Comparison of ENCODE assay signal across 8 cellular contexts in the genomic region with DNA sequence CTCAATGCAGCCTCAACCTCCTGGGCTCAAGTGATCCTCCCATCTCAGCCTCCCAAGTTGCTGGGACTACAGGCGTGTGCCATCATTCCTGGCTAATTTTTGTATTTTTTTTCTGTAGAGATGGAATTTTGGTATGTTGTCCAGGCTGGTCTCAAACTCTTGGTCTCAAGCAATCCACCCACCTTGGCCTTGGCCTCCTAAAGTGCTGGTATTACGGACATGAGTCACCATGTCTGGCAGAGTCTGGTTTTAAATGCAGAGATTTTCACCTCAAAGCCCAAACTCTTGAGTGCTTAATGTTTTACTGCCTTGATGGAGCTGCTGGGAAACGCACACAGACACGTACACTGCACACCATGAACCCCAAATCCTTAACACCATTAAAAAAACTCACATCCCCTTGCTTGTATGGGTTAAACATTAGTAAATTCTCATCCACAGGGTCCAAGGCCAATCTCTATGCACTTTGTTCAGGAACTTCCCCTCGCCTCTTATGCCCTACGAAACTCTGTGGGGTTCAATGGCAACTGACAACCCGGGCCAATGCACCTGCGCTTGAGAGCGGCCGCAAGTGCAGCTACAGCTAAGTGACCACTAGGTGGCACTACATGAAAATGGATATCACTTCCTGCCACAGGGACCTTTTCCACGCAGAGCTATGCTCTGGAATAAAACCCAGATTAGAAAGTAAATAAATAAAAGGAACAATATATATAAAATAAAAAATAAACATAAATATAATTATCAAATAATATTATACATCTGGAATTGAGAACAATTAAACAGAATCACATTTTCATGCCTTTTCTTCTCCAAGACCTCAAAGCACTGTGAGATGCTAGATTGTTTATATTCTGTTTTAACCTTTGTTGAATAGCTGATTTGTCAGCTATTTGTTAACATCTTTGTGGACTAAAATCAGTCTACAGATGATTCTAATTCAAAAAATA.
A peak's percentile ranks its signal among the peaks of the same experiment; 100 is the strongest.
DNase-seq lines count a peak whose midpoint lies in the region; ATAC-seq and TF ChIP-seq lines count a peak whose summit lies in the region.

No MANE protein-coding gene starts in this region.

- intact Hi-C loops in activated CD4-positive, alpha-beta T cell treated with anti-CD3 and anti-CD28 coated beads, Interleukin-2, amount 10 ng/mL, durations not matched to agents 24 days and 14 days (cut with micrococcal nuclease), result loop anchor here (1.0 to 5.0 kb wide), 7 partner anchors 28 to 406 kb away; no protein-coding TSS in a partner anchor

- H3K36me3 Mint-ChIP-seq in activated CD4-positive, alpha-beta T cell treated with anti-CD3 and anti-CD28 coated beads, Interleukin-2, amount 10 ng/mL, durations not matched to agents 24 days and 14 days (ENCODE audit: low read depth), result peaks cover 16% of the 10 kb centered on the region

- no peaks in the 10 kb centered on the region for H3K27me3 ChIP-seq in BE2C
- H3K27me3 ChIP-seq in lung (ENCODE audit: control insufficient read depth, insufficient read depth), result no peaks in the 10 kb centered on the region

- peak overlapping the region in 1 of 2 donors; percentile 70 for H3K27ac ChIP-seq in lung (ENCODE audit: low read depth in 1 of 2, low read length in 1 of 2)

- no peak overlapping the region for H3K4me3 Mint-ChIP-seq in activated CD4-positive, alpha-beta T cell treated with anti-CD3 and anti-CD28 coated beads, Interleukin-2, amount 10 ng/mL, durations not matched to agents 24 days and 14 days

- H3K4me3 ChIP-seq in BE2C (ENCODE audit: low read depth, low read length), result no peak overlapping the region
- no peak overlapping the region for H3K4me3 ChIP-seq in lung

- 36% methylated on average over 11 of the region's 11 CpGs for WGBS in lung, 2 donors

- peak; percentile 52 for DNase-seq in BE2C
- DNase-seq in NCI-H345 treated with DMSO at 0.1 percent for 48 hours (lab: John Stamatoyannopoulos, UW; ENCODE audit: unreplicated experiment), result peak; percentile 68
- DNase-seq in activated CD4-positive, alpha-beta T cell treated with anti-CD3 and anti-CD28 coated beads, Interleukin-2, amount 10 ng/mL, durations not matched to agents 24 days and 14 days, result peak; percentile 90
- peak; percentile 72 for DNase-seq in dedifferentiated amniotic fluid mesenchymal stem cell (ENCODE audit: extremely low spot score)
- peak; percentile 60 for DNase-seq in lung (ENCODE audit: low spot score)
- DNase-seq in stimulated activated CD8-positive, alpha-beta memory T cell treated with anti-CD3 and anti-CD28 coated beads, Interleukin-15, amount 100 ng/mL, for 24 hours (ENCODE audit: low read depth), result peak; percentile 6

- H3K4me1 Mint-ChIP-seq in activated CD4-positive, alpha-beta T cell treated with anti-CD3 and anti-CD28 coated beads, Interleukin-2, amount 10 ng/mL, durations not matched to agents 24 days and 14 days, result peaks cover 20% of the 10 kb centered on the region

- no peaks in the 10 kb centered on the region; the same call in 1 of the 2 replicates for H3K4me1 ChIP-seq in BE2C
- H3K4me1 ChIP-seq in lung (ENCODE audit: control insufficient read depth in 2 of 2, insufficient read depth in 2 of 2, low read length in 2 of 2), result peaks cover 0 to 1% of the 10 kb centered on the region in 2 donors

- H3K27me3 Mint-ChIP-seq in activated CD4-positive, alpha-beta T cell treated with anti-CD3 and anti-CD28 coated beads, Interleukin-2, amount 10 ng/mL, durations not matched to agents 24 days and 14 days, result no peaks in the 10 kb centered on the region

- no peaks in the 10 kb centered on the region for H3K9me3 Mint-ChIP-seq in activated CD4-positive, alpha-beta T cell treated with anti-CD3 and anti-CD28 coated beads, Interleukin-2, amount 10 ng/mL, durations not matched to agents 24 days and 14 days

- H3K9me3 ChIP-seq in BE2C, result no peaks in the 10 kb centered on the region
- H3K9me3 ChIP-seq in lung (ENCODE audit: control insufficient read depth in 2 of 2, insufficient read depth in 1 of 2, low read length in 1 of 2), result no peaks in the 10 kb centered on the region

- H3K27ac Mint-ChIP-seq in activated CD4-positive, alpha-beta T cell treated with anti-CD3 and anti-CD28 coated beads, Interleukin-2, amount 10 ng/mL, durations not matched to agents 24 days and 14 days, result no peak overlapping the region

- ATAC-seq in GM18909 (IDR thresholded peaks at IDR 0.05; ENCODE audit: poor library complexity, unreplicated experiment), result peak; percentile 97
- ATAC-seq in HG03135 (IDR thresholded peaks at IDR 0.05; ENCODE audit: unreplicated experiment), result peak; percentile 93
- ATAC-seq in lung (ENCODE audit: insufficient read depth, low FRiP score), result peak; percentile 22

- peak; percentile 83 for TF ChIP-seq CTCF in BE2C (IDR thresholded peaks at IDR 0.05; ENCODE audit: low read depth, low read length)
- TF ChIP-seq CTCF in lung (IDR thresholded peaks at IDR 0.05; ENCODE audit: control extremely low read depth, extremely low read depth), result peak; percentile 86

- H3K36me3 ChIP-seq in BE2C (peaks cover 15% of the 10 kb centered on the region), lung (ENCODE audit: control insufficient read depth in 2 of 2, insufficient read depth in 2 of 2, low read length in 2 of 2) (peaks cover 3 to 6% of the 10 kb centered on the region in 2 donors)

Comparison
In these comparisons a context has a peak if more than half of its experiments do, and no peak if none do; other contexts are left out.
1. DNase-seq: peak in every context shown above with its lines; median percentile 90 in activated CD4-positive, alpha-beta T cell treated with anti-CD3 and anti-CD28 coated beads, Interleukin-2, amount 10 ng/mL, durations not matched to agents 24 days and 14 days; 72 in dedifferentiated amniotic fluid mesenchymal stem cell; 68 in NCI-H345 treated with DMSO at 0.1 percent for 48 hours; 60 in lung; 52 in BE2C; 6 in stimulated activated CD8-positive, alpha-beta memory T cell treated with anti-CD3 and anti-CD28 coated beads, Interleukin-15, amount 100 ng/mL, for 24 hours.
2. ATAC-seq: peak in every context shown above with its lines; median percentile 97 in GM18909; 93 in HG03135; 22 in lung.